ENCODE assay signal across 19 cellular contexts in genomic region chr3:197202694-197203093, GRCh38.
"Had no signal": no experiment of that assay in that cellular context is flagged by ENCODE, and none has a peak within 500 bp of the region (broad histone marks: within the 10 kb centered on the region; RNA-seq: fewer than 3 reads in every experiment).

No MANE protein-coding gene starts in this region.

- H3K4me3 ChIP-seq: cardiac muscle cell, lower lobe of right lung, thyroid gland had no signal

- H3K27me3 ChIP-seq: cardiac muscle cell, foreskin keratinocyte, neutrophil, thyroid gland had no signal

- H3K9me3 Mint-ChIP-seq: activated CD4-positive, alpha-beta T cell treated with anti-CD3 and anti-CD28 coated beads, Interleukin-2, amount 10 ng/mL, durations not matched to agents 24 days and 14 days; activated CD8-positive, alpha-beta T cell treated with anti-CD3 and anti-CD28 coated beads for 36 hours; activated T-cell treated with anti-CD3 and anti-CD28 coated beads, Interleukin-2, amount 50 U/mL, for 24 hours; activated T-helper 2 cell treated with anti-CD3 and anti-CD28 coated beads, Interferon-gamma antibody, Interleukin-2, Interleukin-4, amounts not matched to agents 10 μg/mL and 5 μg/mL and 100 μg/mL, durations not matched to agents 14 hours and 24 hours and 36 hours; effector memory CD8-positive, alpha-beta T cell; natural killer cell; stimulated activated effector memory CD8-positive, alpha-beta T cell treated with anti-CD3 and anti-CD28 coated beads, Interleukin-12 subunit alpha, Interleukin-12 subunit beta, amount 100 ng/mL, for 72 hours had no signal

- H3K27ac Mint-ChIP-seq: activated CD4-positive, alpha-beta T cell treated with anti-CD3 and anti-CD28 coated beads, Interleukin-2, amount 10 ng/mL, durations not matched to agents 24 days and 14 days; activated CD8-positive, alpha-beta T cell treated with anti-CD3 and anti-CD28 coated beads for 36 hours; activated T-cell treated with anti-CD3 and anti-CD28 coated beads, Interleukin-2, amount 50 U/mL, for 24 hours; activated T-helper 2 cell treated with anti-CD3 and anti-CD28 coated beads, Interferon-gamma antibody, Interleukin-2, Interleukin-4, amounts not matched to agents 10 μg/mL and 5 μg/mL and 100 μg/mL, durations not matched to agents 14 hours and 24 hours and 36 hours; stimulated activated effector memory CD8-positive, alpha-beta T cell treated with anti-CD3 and anti-CD28 coated beads, Interleukin-12 subunit alpha, Interleukin-12 subunit beta, amount 100 ng/mL, for 72 hours had no signal

- FAIRE-seq: keratinocyte, urothelium cell line had no signal

- H3K9me3 ChIP-seq: lower lobe of right lung, neutrophil, thyroid gland had no signal

- H3K36me3 ChIP-seq: cardiac muscle cell, lower lobe of right lung, neutrophil, thyroid gland had no signal

- H3K4me3 Mint-ChIP-seq: activated CD4-positive, alpha-beta T cell treated with anti-CD3 and anti-CD28 coated beads, Interleukin-2, amount 10 ng/mL, durations not matched to agents 24 days and 14 days; activated CD8-positive, alpha-beta T cell treated with anti-CD3 and anti-CD28 coated beads for 36 hours; activated T-cell treated with anti-CD3 and anti-CD28 coated beads, Interleukin-2, amount 50 U/mL, for 24 hours; effector memory CD8-positive, alpha-beta T cell; natural killer cell; stimulated activated effector memory CD8-positive, alpha-beta T cell treated with anti-CD3 and anti-CD28 coated beads, Interleukin-12 subunit alpha, Interleukin-12 subunit beta, amount 100 ng/mL, for 72 hours had no signal

- H3K4me1 ChIP-seq: foreskin keratinocyte had no signal

- H3K27me3 Mint-ChIP-seq: activated CD4-positive, alpha-beta T cell treated with anti-CD3 and anti-CD28 coated beads, Interleukin-2, amount 10 ng/mL, durations not matched to agents 24 days and 14 days; activated CD8-positive, alpha-beta T cell treated with anti-CD3 and anti-CD28 coated beads for 36 hours; activated T-cell treated with anti-CD3 and anti-CD28 coated beads, Interleukin-2, amount 50 U/mL, for 24 hours; effector memory CD8-positive, alpha-beta T cell had no signal

- H3K27ac ChIP-seq: cardiac muscle cell, foreskin keratinocyte, lower lobe of right lung, neutrophil, thyroid gland had no signal

- DNase-seq: activated CD4-positive, alpha-beta T cell treated with anti-CD3 and anti-CD28 coated beads, Interleukin-2, amount 10 ng/mL, durations not matched to agents 24 days and 14 days; activated CD8-positive, alpha-beta T cell treated with anti-CD3 and anti-CD28 coated beads for 36 hours; activated naive CD4-positive, alpha-beta T cell treated with Interleukin-2 at 50 U/mL for 16 hours; activated T-cell treated with anti-CD3 and anti-CD28 coated beads, Interleukin-2, amount 50 U/mL, for 24 hours; effector memory CD8-positive, alpha-beta T cell; foreskin keratinocyte; hypothalamus; lower lobe of right lung; natural killer cell; stimulated activated CD4-positive, alpha-beta T cell treated with anti-CD3 and anti-CD28 coated beads, Interleukin-4, amount 100 ng/mL, for 24 hours; T1000; thyroid gland had no signal

- H3K36me3 Mint-ChIP-seq: natural killer cell; stimulated activated effector memory CD8-positive, alpha-beta T cell treated with anti-CD3 and anti-CD28 coated beads, Interleukin-12 subunit alpha, Interleukin-12 subunit beta, amount 100 ng/mL, for 72 hours had no signal

- ATAC-seq: activated CD8-positive, alpha-beta T cell treated with anti-CD3 and anti-CD28 coated beads for 36 hours; effector memory CD8-positive, alpha-beta T cell; foreskin keratinocyte; lower lobe of right lung; natural killer cell; sciatic nerve; stimulated activated effector memory CD8-positive, alpha-beta T cell treated with anti-CD3 and anti-CD28 coated beads, Interleukin-12 subunit alpha, Interleukin-12 subunit beta, amount 100 ng/mL, for 72 hours had no signal
